Comparison of ENCODE assay signal across 1 cellular context in genomic region chrX:11363069-11363594, GRCh38.
TF ChIP-seq lines count a peak whose summit lies in the region.

No MANE protein-coding gene starts in this region.

TF ChIP-seq in GM12878, 131 proteins besides CTCF, POLR2A, EP300 and RAD21 (continued from another document and continues in another):
- peak; percentile 78; the same call in 1 of the 2 replicates for TF ChIP-seq NFIC (IDR thresholded peaks at IDR 0.05; ENCODE audit: low read depth, low read length)
- TF ChIP-seq BCL11A (IDR thresholded peaks at IDR 0.05; ENCODE audit: low read depth, low read length), result peak; percentile 84
- no peak for TF ChIP-seq E4F1 (IDR thresholded peaks at IDR 0.05; ENCODE audit: borderline replicate concordance, partially characterized antibody)
- no peak for TF ChIP-seq CHD4 (IDR thresholded peaks at IDR 0.05)
- TF ChIP-seq ZBTB33 (IDR thresholded peaks at IDR 0.05), result no peak
- TF ChIP-seq BRCA1 (IDR thresholded peaks at IDR 0.05; ENCODE audit: low read depth, low read length), result no peak
- TF ChIP-seq SKIL (IDR thresholded peaks at IDR 0.05; ENCODE audit: low read depth, poor library complexity, severe bottlenecking), result peak; percentile 68
- peak; percentile 80; the same call in 1 of the 2 replicates for TF ChIP-seq TBL1XR1 (IDR thresholded peaks at IDR 0.05; ENCODE audit: low read depth, low read length)
- no peak for TF ChIP-seq TAF1 (IDR thresholded peaks at IDR 0.05; ENCODE audit: borderline replicate concordance, low read depth, low read length)
- TF ChIP-seq SIN3A (IDR thresholded peaks at IDR 0.05; ENCODE audit: low read depth, low read length), result no peak
- peak; percentile 63 for TF ChIP-seq RAD51 (IDR thresholded peaks at IDR 0.05)
- peak; percentile 73; the same call in 1 of the 2 replicates for TF ChIP-seq FOXM1 (IDR thresholded peaks at IDR 0.05; ENCODE audit: low read depth, low read length)
- TF ChIP-seq ZNF687 (IDR thresholded peaks at IDR 0.05), result peak; percentile 85
- TF ChIP-seq ZNF592 (IDR thresholded peaks at IDR 0.05), result no peak
- no peak for TF ChIP-seq YY1 (IDR thresholded peaks at IDR 0.05; ENCODE audit: low read depth, low read length)
- TF ChIP-seq PKNOX1 (IDR thresholded peaks at IDR 0.05), result no peak
- no peak for TF ChIP-seq CEBPZ (IDR thresholded peaks at IDR 0.05; ENCODE audit: low read depth, low read length)
- peak; percentile 20; the same call in 1 of the 2 replicates for TF ChIP-seq CREM (IDR thresholded peaks at IDR 0.05; ENCODE audit: low read depth)
- TF ChIP-seq IRF5 (IDR thresholded peaks at IDR 0.05; ENCODE audit: borderline replicate concordance), result no peak
- no peak for TF ChIP-seq ZBTB4 (CRISPR knock-in tag; IDR thresholded peaks at IDR 0.05)
- no peak for TF ChIP-seq NKRF (conservative IDR thresholded peaks at IDR 0.05)
